ENCODE assay signal across 8 cellular contexts in genomic region chr6:89597988-89598387, GRCh38. TPM values are rescaled to one million over a fixed set of nuclear protein-coding genes. Genes with fewer than 3 reads are reported as not detected.
A peak's percentile ranks its signal among the peaks of the same experiment; 100 is the strongest.
DNase-seq lines count a peak whose midpoint lies in the region; ATAC-seq and TF ChIP-seq lines count a peak whose summit lies in the region.

No MANE protein-coding gene starts in this region.

- H3K27me3 ChIP-seq in cardiac muscle cell: no peaks in the 10 kb centered on the region

- no peaks in the 10 kb centered on the region for H3K36me3 ChIP-seq in cardiac muscle cell

- TF ChIP-seq CTCF in cardiac muscle cell (IDR thresholded peaks at IDR 0.05; ENCODE audit: low read depth, low read length): peak; percentile 7
- peak; percentile 5 for TF ChIP-seq CTCF in choroid plexus epithelial cell (conservative IDR thresholded peaks at IDR 0.05; ENCODE audit: low read depth, low read length)

- DNase-seq in cardiac muscle cell (ENCODE audit: low read depth in 1 of 2, low spot score in 1 of 2) (peak in 1 of 2 donors; percentile 62), Right ventricle myocardium inferior (ENCODE audit: missing footprints) (no peak), NCI-H2196 treated with DMSO at 0.1 percent for 48 hours (lab: John Stamatoyannopoulos, UW; ENCODE audit: unreplicated experiment) (peak; percentile 46), choroid plexus epithelial cell (ENCODE audit: low read depth) (peak; percentile 69), renal cortical epithelial cell (ENCODE audit: low read depth) (peak; percentile 82), NCI-H128 (lab: John Stamatoyannopoulos, UW; ENCODE audit: unreplicated experiment) (no peak)
- DNase-seq in activated effector memory CD4-positive, alpha-beta T cell treated with anti-CD3 and anti-CD28 coated beads, Interleukin-2, amount 50 U/mL, for 16 hours: no peak

- H3K4me3 ChIP-seq in cardiac muscle cell: no peak overlapping the region
- H3K4me3 ChIP-seq in choroid plexus epithelial cell (ENCODE audit: low read depth, low read length): no peak overlapping the region

- no peak for ATAC-seq in Right ventricle myocardium inferior
- ATAC-seq in HG03342 (IDR thresholded peaks at IDR 0.05; ENCODE audit: unreplicated experiment): no peak

- H3K4me1 ChIP-seq in cardiac muscle cell (ENCODE audit: low read depth): peaks cover 32% of the 10 kb centered on the region

- intact Hi-C loops in Right ventricle myocardium inferior (cut with DNase I): no loop called here

- no peak overlapping the region for H3K27ac ChIP-seq in cardiac muscle cell

- no peaks in the 10 kb centered on the region for H3K9me3 ChIP-seq in cardiac muscle cell (ENCODE audit: low read depth)

RNA-seq across cellular contexts. Expression of gene LYRM2, which starts 40.6 kb away (rescaled TPM):
- total RNA-seq in cardiac muscle cell (13.3 and 14.1 TPM in 2 replicates), Right ventricle myocardium inferior (33.2 TPM), renal cortical epithelial cell (30.5 and 35.1 TPM in 2 replicates)
- polyA plus RNA-seq in cardiac muscle cell: 39.6 and 59.5 TPM in 2 replicates

Comparison
In these comparisons a context has a peak if more than half of its experiments do, and no peak if none do; other contexts are left out.
1. DNase-seq: peak in NCI-H2196 treated with DMSO at 0.1 percent for 48 hours (single experiment), choroid plexus epithelial cell (single experiment) and renal cortical epithelial cell (single experiment); none in Right ventricle myocardium inferior (single experiment), NCI-H128 (single experiment) and activated effector memory CD4-positive, alpha-beta T cell treated with anti-CD3 and anti-CD28 coated beads, Interleukin-2, amount 50 U/mL, for 16 hours (single experiment).